8 cellular contexts compared by ENCODE assay signal in genomic region chr5:172777381-172778222, GRCh38. TPM values are rescaled to one million over a fixed set of nuclear protein-coding genes. Genes with fewer than 3 reads are reported as not detected.
DNase-seq lines count a peak whose midpoint lies in the region; ATAC-seq, FAIRE-seq and TF ChIP-seq lines count a peak whose summit lies in the region.
"Had no signal": no experiment of that assay in that cellular context is flagged by ENCODE, and none has a peak within 500 bp of the region (broad histone marks: within the 10 kb centered on the region; RNA-seq: fewer than 3 reads in every experiment).

No MANE protein-coding gene starts in this region.

- H3K4me3 ChIP-seq in pancreas, result no peak overlapping the region
- H3K4me3 ChIP-seq in tibial artery, result no peak overlapping the region

- ATAC-seq in HG02840 (IDR thresholded peaks at IDR 0.05; ENCODE audit: low FRiP score, unreplicated experiment) (peak; percentile 77), pancreas (peak; percentile 53 to 85 (median 73))

- no peak for TF ChIP-seq CTCF in pancreas (IDR thresholded peaks at IDR 0.05)
- TF ChIP-seq CTCF in tibial artery (IDR thresholded peaks at IDR 0.05), result no peak

- H3K27ac ChIP-seq in epithelial cell of prostate (peak overlapping the region; percentile 92), pancreas (peak overlapping the region; percentile 79 to 88 (median 82)), tibial artery (peak overlapping the region; percentile 96 to 98)

- H3K9me3 ChIP-seq in pancreas (no peaks in the 10 kb centered on the region), tibial artery (no peaks in the 10 kb centered on the region)

- H3K4me1 ChIP-seq in pancreas, result peaks cover 12 to 21% (median 20%) of the 10 kb centered on the region in 3 donors
- peaks cover 8 to 59% (median 30%) of the 10 kb centered on the region in 4 donors for H3K4me1 ChIP-seq in tibial artery

- peak; percentile 44 for TF ChIP-seq POLR2A in GM18526 (IDR thresholded peaks at IDR 0.05; ENCODE audit: extremely low read depth, insufficient read length)

- no peaks in the 10 kb centered on the region for H3K27me3 ChIP-seq in pancreas
- no peaks in the 10 kb centered on the region for H3K27me3 ChIP-seq in tibial artery

- H3K36me3 ChIP-seq in pancreas (no peaks in the 10 kb centered on the region), tibial artery (no peaks in the 10 kb centered on the region)

- WGBS in pancreas, 2 donors, result 52 to 54% methylated on average over 14 of the region's 14 CpGs

- intact Hi-C loops in pancreas (cut with DNase I) (loop anchor here in 2 of 3 donors (10.0 kb wide), 2 partner anchors 67 to 127 kb away; no protein-coding TSS in a partner anchor), tibial artery (cut with DNase I; ENCODE audit: low total_unique reads) (no loop called here)

- DNase-seq in NCI-H460 (ENCODE audit: extremely low read depth, low read depth), result peak; percentile 86
- peak; percentile 72 for DNase-seq in activated CD8-positive, alpha-beta memory T cell treated with anti-CD3 and anti-CD28 coated beads, Interleukin-2, amount 50 U/mL, for 24 hours (ENCODE audit: extremely low read depth)
- no peak for DNase-seq in epithelial cell of prostate (ENCODE audit: low read depth, low spot score)
- DNase-seq in pancreas, result peak in 5 of 6 donors; percentile 77 to 84 (median 78)
- peak; percentile 95 to 96 for DNase-seq in tibial artery

- FAIRE-seq in pancreas (lab: Jason Lieb, UNC), result peak; percentile 41
- FAIRE-seq: islet of Langerhans had no signal

RNA-seq across cellular contexts. Expression of gene DUSP1, which starts 6.6 kb away (rescaled TPM):
- total RNA-seq in NCI-H460 (2014; rRNA removed; shearing (Covaris generic)), result 441 and 521 TPM in 2 replicates
- polyA plus RNA-seq in NCI-H460 (2014; cell fraction: nucleus; rRNA removed), result 109 and 130 TPM in 2 replicates
- total RNA-seq in pancreas, result 100 to 1,000 TPM in 1 of 6 donors, 10 to 100 TPM in 5; 18.6 to 198 (median 55.5) TPM
- polyA plus RNA-seq in pancreas, result 10 to 100 TPM; 46.3 to 75.1 TPM

RNA-seq across cellular contexts. Expression of gene ERGIC1, which starts 56.4 kb away (rescaled TPM):
- total RNA-seq in NCI-H460 (2014; rRNA removed; shearing (Covaris generic)), result 189 and 198 TPM in 2 replicates
- polyA plus RNA-seq in NCI-H460 (2014; cell fraction: nucleus; rRNA removed), result 98.4 and 127 TPM in 2 replicates
- total RNA-seq in pancreas, result 100 to 1,000 TPM in 1 of 6 donors, 10 to 100 TPM in 5; 58.3 to 101 (median 76.7) TPM
- polyA plus RNA-seq in pancreas, result 10 to 100 TPM; 54.8 to 60.3 TPM
